In genomic region chr1:93710949-93711591, GRCh38 we compare ENCODE assay signal across 2 cellular contexts.
TF ChIP-seq lines count a peak whose summit lies in the region.

No MANE protein-coding gene starts in this region.

TF ChIP-seq in GM23338, 12 proteins besides CTCF, POLR2A, EP300 and RAD21:
- no peak for TF ChIP-seq JUNB (IDR thresholded peaks at IDR 0.05; ENCODE audit: unreplicated experiment)

TF ChIP-seq in GM12878, 131 proteins besides CTCF, POLR2A, EP300 and RAD21 (continues in another document):
- TF ChIP-seq MTA2 (IDR thresholded peaks at IDR 0.05; ENCODE audit: low read depth) (peak; percentile 69), LARP7 (IDR thresholded peaks at IDR 0.05) (no peak), MXI1 (IDR thresholded peaks at IDR 0.05; ENCODE audit: low read depth, low read length) (no peak), ZBTB33 (IDR thresholded peaks at IDR 0.05) (no peak), ATF7 (IDR thresholded peaks at IDR 0.05; ENCODE audit: low read depth) (no peak), PAX8 (IDR thresholded peaks at IDR 0.05) (no peak), ATF2 (IDR thresholded peaks at IDR 0.05; ENCODE audit: low read length) (0 out of 2 replicates have a peak, but pooled peaks have one; percentile 30), USF2 (IDR thresholded peaks at IDR 0.05; ENCODE audit: borderline replicate concordance, low read depth, low read length) (no peak), BRCA1 (IDR thresholded peaks at IDR 0.05; ENCODE audit: low read depth, low read length) (no peak), HSF1 (IDR thresholded peaks at IDR 0.05; ENCODE audit: low read depth, low read length) (no peak), ZNF622 (IDR thresholded peaks at IDR 0.05) (no peak), NFIC (IDR thresholded peaks at IDR 0.05; ENCODE audit: low read depth, low read length) (no peak), TBL1XR1 (IDR thresholded peaks at IDR 0.05; ENCODE audit: low read depth, low read length) (no peak), SP1 (IDR thresholded peaks at IDR 0.05; ENCODE audit: low read depth, low read length) (no peak), E4F1 (IDR thresholded peaks at IDR 0.05; ENCODE audit: borderline replicate concordance, partially characterized antibody) (no peak), HCFC1 (IDR thresholded peaks at IDR 0.05; ENCODE audit: low read length) (no peak), DPF2 (IDR thresholded peaks at IDR 0.05) (0 out of 2 replicates have a peak, but pooled peaks have one; percentile 41), YY1 (IDR thresholded peaks at IDR 0.05; ENCODE audit: low read depth, low read length) (0 out of 2 replicates have a peak, but pooled peaks have one; percentile 14), RAD51 (IDR thresholded peaks at IDR 0.05) (peak; percentile 44; the same call in 1 of the 2 replicates), EZH2 (IDR thresholded peaks at IDR 0.05; ENCODE audit: borderline replicate concordance, control insufficient read depth, low read depth, low read length) (no peak), ZNF687 (IDR thresholded peaks at IDR 0.05) (no peak), HDAC6 (IDR thresholded peaks at IDR 0.05; ENCODE audit: unreplicated experiment) (no peak), CBFB (IDR thresholded peaks at IDR 0.05; ENCODE audit: low read depth) (no peak), PKNOX1 (IDR thresholded peaks at IDR 0.05) (peak; percentile 71), SPI1 (IDR thresholded peaks at IDR 0.05; ENCODE audit: borderline replicate concordance, insufficient read depth, low read depth, low read length) (0 out of 2 replicates have a peak, but pooled peaks have one; percentile 6), ASH2L (IDR thresholded peaks at IDR 0.05; ENCODE audit: borderline replicate concordance, low read depth) (no peak), POU2F2 (IDR thresholded peaks at IDR 0.05; ENCODE audit: borderline replicate concordance, low read depth, low read length) (no peak), TCF12 (IDR thresholded peaks at IDR 0.05; ENCODE audit: low read depth, low read length) (0 out of 2 replicates have a peak, but pooled peaks have one; percentile 12), CUX1 (IDR thresholded peaks at IDR 0.05; ENCODE audit: insufficient replicate concordance, low read depth, low read length) (no peak), NKRF (conservative IDR thresholded peaks at IDR 0.05) (no peak)
